ENCODE assay signal across 1 cellular context in genomic region chr14:20820063-20820904, GRCh38.
TF ChIP-seq lines count a peak whose summit lies in the region.

No MANE protein-coding gene starts in this region.

TF ChIP-seq in H1, 55 proteins besides CTCF, POLR2A, EP300 and RAD21:
- peak; percentile 15; the same call in 1 of the 2 replicates for TF ChIP-seq MAX (IDR thresholded peaks at IDR 0.05)
- no peak for TF ChIP-seq SIX5 (IDR thresholded peaks at IDR 0.05; ENCODE audit: low read depth, low read length)
- no peak for TF ChIP-seq CTBP2 (IDR thresholded peaks at IDR 0.05; ENCODE audit: borderline replicate concordance, insufficient read depth, insufficient read length, low read length)
- no peak for TF ChIP-seq GTF2F1 (IDR thresholded peaks at IDR 0.05; ENCODE audit: borderline replicate concordance, low read depth, low read length)
- TF ChIP-seq SIRT6 (IDR thresholded peaks at IDR 0.05; ENCODE audit: low read length): no peak
- TF ChIP-seq TBP (IDR thresholded peaks at IDR 0.05; ENCODE audit: low read depth, low read length): no peak
- no peak for TF ChIP-seq JUN (IDR thresholded peaks at IDR 0.05; ENCODE audit: low read depth, low read length)
- no peak for TF ChIP-seq TAF1 (IDR thresholded peaks at IDR 0.05; ENCODE audit: low read depth, low read length)
- no peak for TF ChIP-seq TEAD4 (IDR thresholded peaks at IDR 0.05; ENCODE audit: low read depth, low read length)
- TF ChIP-seq ATF2 (IDR thresholded peaks at IDR 0.05; ENCODE audit: low read length): no peak
- 0 out of 2 replicates have a peak, but pooled peaks have one; percentile 52 for TF ChIP-seq POU5F1 (IDR thresholded peaks at IDR 0.05; ENCODE audit: low read depth, low read length)
- TF ChIP-seq SP4 (IDR thresholded peaks at IDR 0.05; ENCODE audit: low read length): no peak
- no peak for TF ChIP-seq EZH2 (IDR thresholded peaks at IDR 0.05; ENCODE audit: low read depth, low read length, severe bottlenecking)
- no peak for TF ChIP-seq KDM5A (IDR thresholded peaks at IDR 0.05; ENCODE audit: low read length)
- no peak for TF ChIP-seq ZNF274 (IDR thresholded peaks at IDR 0.05; ENCODE audit: borderline replicate concordance, extremely low read depth, low read length)
- no peak for TF ChIP-seq HDAC6 (IDR thresholded peaks at IDR 0.05; ENCODE audit: low read depth, low read length)
- no peak for TF ChIP-seq PHF8 (conservative IDR thresholded peaks at IDR 0.05; ENCODE audit: low read depth, low read length)
- no peak for TF ChIP-seq SRF (IDR thresholded peaks at IDR 0.05; ENCODE audit: low read depth, low read length)
- peak in 1 of 2 experiments; percentile 55; a peak in 1 of 4 replicates for TF ChIP-seq HDAC2 (IDR thresholded peaks at IDR 0.05; ENCODE audit: borderline replicate concordance in 1 of 2, low read depth in 2 of 2, low read length in 2 of 2)
- TF ChIP-seq SIN3A (conservative IDR thresholded peaks at IDR 0.05 in 1 of 2, IDR thresholded peaks at IDR 0.05 in 1 of 2; ENCODE audit: low read depth in 1 of 2, low read length in 2 of 2): peak; percentile 37 to 74; a peak in 2 of 4 replicates
- TF ChIP-seq ATF3 (IDR thresholded peaks at IDR 0.05; ENCODE audit: insufficient read depth, low read depth, low read length): no peak
- no peak for TF ChIP-seq CREB1 (IDR thresholded peaks at IDR 0.05)
- peak; percentile 21; the same call in 1 of the 2 replicates for TF ChIP-seq E2F6 (IDR thresholded peaks at IDR 0.05)
- TF ChIP-seq TCF12 (IDR thresholded peaks at IDR 0.05; ENCODE audit: low read depth, low read length): 0 out of 2 replicates have a peak, but pooled peaks have one; percentile 54
- peak; percentile 72 for TF ChIP-seq SP1 (IDR thresholded peaks at IDR 0.05; ENCODE audit: low read depth, low read length)
- no peak for TF ChIP-seq KDM1A (IDR thresholded peaks at IDR 0.05; ENCODE audit: borderline replicate concordance, low read length)
- TF ChIP-seq CBX5 (IDR thresholded peaks at IDR 0.05; ENCODE audit: low read depth, low read length): no peak
- TF ChIP-seq NRF1 (IDR thresholded peaks at IDR 0.05; ENCODE audit: low read depth, low read length): no peak
- no peak for TF ChIP-seq SP2 (IDR thresholded peaks at IDR 0.05; ENCODE audit: low read length)
- TF ChIP-seq POLR2AphosphoS5 (IDR thresholded peaks at IDR 0.05; ENCODE audit: low read depth, low read length): peak; percentile 40
- no peak for TF ChIP-seq RNF2 (IDR thresholded peaks at IDR 0.05; ENCODE audit: borderline replicate concordance, low read depth, low read length, missing control alignments, poor library complexity, severe bottlenecking)
- peak; percentile 76 for TF ChIP-seq TAF7 (optimal IDR thresholded peaks at IDR 0.05; ENCODE audit: borderline replicate concordance, low read depth, low read length)
- no peak for TF ChIP-seq BCL11A (IDR thresholded peaks at IDR 0.05; ENCODE audit: low read depth in 2 of 2, low read length in 2 of 2)
- no peak for TF ChIP-seq CHD7 (IDR thresholded peaks at IDR 0.05; ENCODE audit: insufficient replicate concordance, low read length)
TF ChIP-seq in H1: peak in this region for 9.
